ENCODE assay signal across 11 cellular contexts in genomic region chr9:98087420-98088354, GRCh38. TPM values are rescaled to one million over a fixed set of nuclear protein-coding genes. Genes with fewer than 3 reads are reported as not detected.
DNase-seq lines count a peak whose midpoint lies in the region; ATAC-seq and TF ChIP-seq lines count a peak whose summit lies in the region.
"Had no signal": no experiment of that assay in that cellular context is flagged by ENCODE, and none has a peak within 500 bp of the region (broad histone marks: within the 10 kb centered on the region; RNA-seq: fewer than 3 reads in every experiment).

No MANE protein-coding gene starts in this region.

- H3K27ac ChIP-seq in breast epithelium (peak overlapping the region; percentile 52 to 73), vagina (peak overlapping the region; percentile 69)

- H3K36me3 ChIP-seq in breast epithelium: no peaks in the 10 kb centered on the region
- H3K36me3 ChIP-seq in vagina: peaks cover 0 to 15% of the 10 kb centered on the region in 2 donors

- DNase-seq in breast epithelium (ENCODE audit: low spot score in 2 of 2): no peak
- no peak for DNase-seq in MCF 10A (ENCODE audit: unreplicated experiment)
- DNase-seq in effector memory CD8-positive, alpha-beta T cell: peak in 2 of 3 experiments; percentile 43 to 51
- DNase-seq in mucosa of gallbladder (ENCODE audit: low spot score): peak; percentile 38
- DNase-seq in vagina (ENCODE audit: extremely low spot score in 2 of 2): no peak
- no peak for DNase-seq in hepatic stellate cell (ENCODE audit: low spot score)
- DNase-seq in mesenteric fat pad (ENCODE audit: low spot score): no peak
- DNase-seq: DND-41, NCI-H446 treated with DMSO at 0.1 percent for 48 hours had no signal

- CTCF ChIA-PET in MCF 10A (lab: Yijun Ruan, JAX): interaction anchor here (1.1 to 1.5 kb wide), 3 partner anchors 7 to 19 kb away, joined by 6 to 8 read pairs (median 6); no protein-coding TSS in a partner anchor

- H3K4me3 ChIP-seq in breast epithelium (peak overlapping the region; percentile 23 to 68 (median 43)), vagina (peak overlapping the region; percentile 39 to 41)

- H3K9me3 Mint-ChIP-seq in MCF 10A (ENCODE audit: unreplicated experiment): no peaks in the 10 kb centered on the region
- no peaks in the 10 kb centered on the region for H3K9me3 Mint-ChIP-seq in effector memory CD8-positive, alpha-beta T cell
- H3K9me3 Mint-ChIP-seq: stimulated activated naive CD8-positive, alpha-beta T cell treated with anti-CD3 and anti-CD28 coated beads, Interleukin-15, Interleukin-2, amounts not matched to agents 100 ng/mL and 50 ng/mL, for 24 hours had no signal

- H3K27me3 Mint-ChIP-seq in MCF 10A (ENCODE audit: insufficient read depth, unreplicated experiment): no peaks in the 10 kb centered on the region
- H3K27me3 Mint-ChIP-seq in effector memory CD8-positive, alpha-beta T cell: no peaks in the 10 kb centered on the region
- H3K27me3 Mint-ChIP-seq: stimulated activated naive CD8-positive, alpha-beta T cell treated with anti-CD3 and anti-CD28 coated beads, Interleukin-15, Interleukin-2, amounts not matched to agents 100 ng/mL and 50 ng/mL, for 24 hours had no signal

- H3K4me1 Mint-ChIP-seq in MCF 10A (ENCODE audit: insufficient read depth, unreplicated experiment): no peaks in the 10 kb centered on the region
- H3K4me1 Mint-ChIP-seq in effector memory CD8-positive, alpha-beta T cell (ENCODE audit: low read depth in 2 of 2): peaks cover 19 to 30% of the 10 kb centered on the region in 2 donors

- H3K27ac Mint-ChIP-seq in MCF 10A (ENCODE audit: low read depth, unreplicated experiment): no peak overlapping the region
- peak overlapping the region in 1 of 2 donors; percentile 85 for H3K27ac Mint-ChIP-seq in effector memory CD8-positive, alpha-beta T cell

- TF ChIP-seq POLR2A in breast epithelium (IDR thresholded peaks at IDR 0.05) (no peak), vagina (IDR thresholded peaks at IDR 0.05) (no peak)

- no peaks in the 10 kb centered on the region for H3K4me1 ChIP-seq in breast epithelium
- peaks cover 9% of the 10 kb centered on the region for H3K4me1 ChIP-seq in vagina

- peak; percentile 92 for ATAC-seq in effector memory CD8-positive, alpha-beta T cell (replicated peaks)
- ATAC-seq in HG02571 (IDR thresholded peaks at IDR 0.05; ENCODE audit: unreplicated experiment): no peak

- intact Hi-C loops in breast epithelium (cut with DNase I; ENCODE audit: low total_unique reads): no loop called here
- intact Hi-C loops in MCF 10A (cut with micrococcal nuclease): no loop called here
- intact Hi-C loops in vagina (cut with DNase I): no loop called here

- no TSS peak for BruUV-seq in MCF 10A (replicated peaks; lab: Mats Ljungman, UMichigan)

- H3K27me3 ChIP-seq in breast epithelium: no peaks in the 10 kb centered on the region
- no peaks in the 10 kb centered on the region for H3K27me3 ChIP-seq in vagina

- TF ChIP-seq CTCF in breast epithelium (IDR thresholded peaks at IDR 0.05) (no peak), MCF 10A (IDR thresholded peaks at IDR 0.05; ENCODE audit: unreplicated experiment) (no peak), vagina (IDR thresholded peaks at IDR 0.05) (no peak)

- H3K4me3 Mint-ChIP-seq in MCF 10A (ENCODE audit: unreplicated experiment): no peak overlapping the region
- H3K4me3 Mint-ChIP-seq in effector memory CD8-positive, alpha-beta T cell: peak overlapping the region in 1 of 2 donors; percentile 73
- H3K4me3 Mint-ChIP-seq: stimulated activated naive CD8-positive, alpha-beta T cell treated with anti-CD3 and anti-CD28 coated beads, Interleukin-15, Interleukin-2, amounts not matched to agents 100 ng/mL and 50 ng/mL, for 24 hours had no signal

- peaks cover 23% of the 10 kb centered on the region for H3K36me3 Mint-ChIP-seq in MCF 10A (ENCODE audit: insufficient read depth, unreplicated experiment)
- peaks cover 45% of the 10 kb centered on the region for H3K36me3 Mint-ChIP-seq in effector memory CD8-positive, alpha-beta T cell (ENCODE audit: insufficient read depth)

- POLR2A ChIA-PET in MCF 10A (lab: Yijun Ruan, JAX): no interaction called here

- H3K9me3 ChIP-seq in breast epithelium (no peaks in the 10 kb centered on the region), vagina (no peaks in the 10 kb centered on the region)

RNA-seq across cellular contexts. Expression of gene NANS, which starts 31.2 kb away (rescaled TPM):
- total RNA-seq in breast epithelium: 10 to 100 TPM; 43.8 to 80.6 (median 54.7) TPM
- 80.8 and 102 TPM in 2 replicates for total RNA-seq in MCF 10A (2022)
- total RNA-seq in mucosa of gallbladder: 69.3 TPM
- total RNA-seq in vagina: 41.7 TPM
- 48.6 TPM for total RNA-seq in mesenteric fat pad

RNA-seq across cellular contexts. Expression of gene TRIM14, which starts 31.3 kb away (rescaled TPM):
- total RNA-seq in breast epithelium: 10 to 100 TPM in 2 of 3 donors, 1 to 10 TPM in 1; 8.8 to 14.9 (median 14.6) TPM
- total RNA-seq in MCF 10A (2022): 15.8 and 17.9 TPM in 2 replicates
- 44.4 TPM for total RNA-seq in mucosa of gallbladder
- total RNA-seq in vagina: 25.8 TPM
- total RNA-seq in mesenteric fat pad: 13.8 TPM

Comparison
In these comparisons a context has a peak if more than half of its experiments do, and no peak if none do; other contexts are left out.
1. DNase-seq: peak in effector memory CD8-positive, alpha-beta T cell (2 of 3) and mucosa of gallbladder (single experiment); none in breast epithelium (0 of 2), MCF 10A (single experiment), vagina (0 of 2), hepatic stellate cell (single experiment) and mesenteric fat pad (single experiment).